Comparison of ENCODE assay signal across 10 cellular contexts in the genomic region with DNA sequence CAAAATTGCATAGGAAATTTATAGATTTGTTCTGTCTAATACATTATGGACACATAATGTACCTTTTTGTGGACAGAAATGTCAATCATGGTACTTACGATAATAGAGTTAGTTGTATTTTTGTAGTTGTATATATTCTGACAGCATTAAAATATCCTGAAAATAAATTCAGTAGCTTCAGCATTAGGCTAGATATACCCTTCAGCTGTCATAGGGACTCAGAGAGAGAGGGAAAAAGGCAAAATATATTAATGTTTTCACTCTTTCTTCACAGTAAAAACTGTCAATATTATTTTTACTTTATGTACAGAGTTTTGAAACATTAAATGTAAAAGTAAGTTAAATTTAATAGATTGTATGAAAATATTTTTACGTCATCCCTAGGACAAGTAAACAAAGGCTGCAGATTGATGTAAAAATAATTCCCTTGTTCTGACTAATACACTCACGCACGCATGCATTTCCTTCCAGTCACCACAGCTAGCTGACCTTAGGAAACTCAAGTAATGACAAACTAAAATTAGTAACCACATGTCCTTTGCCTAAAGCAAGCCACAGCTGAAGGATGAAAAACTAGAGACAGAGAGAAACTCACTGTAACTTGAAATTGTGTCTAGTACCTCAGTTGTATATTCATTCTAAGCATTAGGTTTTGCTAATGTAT.
A peak's percentile ranks its signal among the peaks of the same experiment; 100 is the strongest.
DNase-seq lines count a peak whose midpoint lies in the region; ATAC-seq, FAIRE-seq and TF ChIP-seq lines count a peak whose summit lies in the region.
"Had no signal": no experiment of that assay in that cellular context is flagged by ENCODE, and none has a peak within 500 bp of the region (broad histone marks: within the 10 kb centered on the region; RNA-seq: fewer than 3 reads in every experiment).

No MANE protein-coding gene starts in this region.

- no peak overlapping the region for H3K4me3 ChIP-seq in fibroblast of mammary gland (ENCODE audit: control insufficient read depth, low read depth, low read length)
- no peak overlapping the region for H3K4me3 ChIP-seq in effector memory CD4-positive, alpha-beta T cell (ENCODE audit: insufficient read depth, low read depth, low read length, poor library complexity, severe bottlenecking)

- no peaks in the 10 kb centered on the region for H3K36me3 ChIP-seq in effector memory CD4-positive, alpha-beta T cell (ENCODE audit: control insufficient read depth, insufficient read depth, low read length)

- H3K4me1 ChIP-seq in effector memory CD4-positive, alpha-beta T cell (ENCODE audit: control insufficient read depth, insufficient read depth, low read length, poor library complexity, severe bottlenecking) = no peaks in the 10 kb centered on the region

- no peaks in the 10 kb centered on the region for H3K9me3 ChIP-seq in effector memory CD4-positive, alpha-beta T cell (ENCODE audit: control insufficient read depth, low read length)

- DNase-seq in ELR (ENCODE audit: low read depth) (peak; percentile 96), RCC 7860 (ENCODE audit: low spot score) (peak; percentile 68), fibroblast of mammary gland (ENCODE audit: low read depth) (peak; percentile 95), pulmonary artery endothelial cell (ENCODE audit: low read depth, low spot score) (peak; percentile 93), COLO668 (lab: John Stamatoyannopoulos, UW; ENCODE audit: unreplicated experiment) (no peak), NCI-H510A (lab: John Stamatoyannopoulos, UW) (no peak)
- no peak for DNase-seq in effector memory CD4-positive, alpha-beta T cell
- DNase-seq: activated CD4-positive, alpha-beta memory T cell treated with anti-CD3 and anti-CD28 coated beads, Interleukin-2, amount 10 ng/mL, durations not matched to agents 7 days and 5 days; NCI-H187 treated with DMSO at 0.1 percent for 48 hours had no signal

- no peak for ATAC-seq in HG02970 (IDR thresholded peaks at IDR 0.05; ENCODE audit: low FRiP score, unreplicated experiment)

- no peak overlapping the region for H3K27ac ChIP-seq in effector memory CD4-positive, alpha-beta T cell (ENCODE audit: insufficient read depth, low read length, poor library complexity, severe bottlenecking)

- no peak for TF ChIP-seq CTCF in fibroblast of mammary gland (conservative IDR thresholded peaks at IDR 0.05; ENCODE audit: control insufficient read depth, insufficient read depth, low read depth, low read length)

- no peaks in the 10 kb centered on the region for H3K27me3 ChIP-seq in effector memory CD4-positive, alpha-beta T cell (replicated peaks; ENCODE audit: control insufficient read depth, insufficient read depth, low read length, poor library complexity, severe bottlenecking)

- peak; percentile 86 for FAIRE-seq in RCC 7860 (lab: Jason Lieb, UNC)

Comparison
In these comparisons a context has a peak if more than half of its experiments do, and no peak if none do; other contexts are left out.
1. DNase-seq: peak in ELR (single experiment), RCC 7860 (single experiment), fibroblast of mammary gland (single experiment) and pulmonary artery endothelial cell (single experiment); none in COLO668 (single experiment), NCI-H510A (single experiment) and effector memory CD4-positive, alpha-beta T cell (0 of 3).